21 cellular contexts compared by ENCODE assay signal in genomic region chrX:65712005-65712861, GRCh38. TPM values are rescaled to one million over a fixed set of nuclear protein-coding genes. Genes with fewer than 3 reads are reported as not detected.
A peak's percentile ranks its signal among the peaks of the same experiment; 100 is the strongest.
DNase-seq lines count a peak whose midpoint lies in the region; ATAC-seq, FAIRE-seq and TF ChIP-seq lines count a peak whose summit lies in the region.
"Had no signal": no experiment of that assay in that cellular context is flagged by ENCODE, and none has a peak within 500 bp of the region (broad histone marks: within the 10 kb centered on the region; RNA-seq: fewer than 3 reads in every experiment).

No MANE protein-coding gene starts in this region.

- no peak overlapping the region for H3K27ac ChIP-seq in naive thymus-derived CD4-positive, alpha-beta T cell (ENCODE audit: low read depth, low read length)
- H3K27ac ChIP-seq in A673 (ENCODE audit: low read depth, low read length, poor library complexity, severe bottlenecking) (no peak overlapping the region), OCI-LY7 (ENCODE audit: low read depth, low read length, poor library complexity, severe bottlenecking) (no peak overlapping the region)
- H3K27ac ChIP-seq: brain microvascular endothelial cell, C4-2B, epithelial cell of prostate, foreskin keratinocyte, psoas muscle had no signal

- H3K27me3 Mint-ChIP-seq in activated CD4-positive, alpha-beta T cell treated with anti-CD3 and anti-CD28 coated beads for 36 hours: no peaks in the 10 kb centered on the region
- no peaks in the 10 kb centered on the region for H3K27me3 Mint-ChIP-seq in naive thymus-derived CD4-positive, alpha-beta T cell

- no peaks in the 10 kb centered on the region for H3K9me3 ChIP-seq in naive thymus-derived CD4-positive, alpha-beta T cell (ENCODE audit: control insufficient read depth in 2 of 3, low read length in 3 of 3)
- no peaks in the 10 kb centered on the region for H3K9me3 ChIP-seq in A673 (ENCODE audit: low read depth, low read length, poor library complexity, severe bottlenecking)
- H3K9me3 ChIP-seq in OCI-LY7 (ENCODE audit: low read length): no peaks in the 10 kb centered on the region
- H3K9me3 ChIP-seq: psoas muscle had no signal

- H3K4me3 Mint-ChIP-seq in activated CD4-positive, alpha-beta T cell treated with anti-CD3 and anti-CD28 coated beads for 36 hours: no peak overlapping the region
- peak overlapping the region in 5 of 10 donors; percentile 4 to 53 (median 29) for H3K4me3 Mint-ChIP-seq in naive thymus-derived CD4-positive, alpha-beta T cell

- peaks cover 37 to 39% of the 10 kb centered on the region in 2 donors for H3K4me1 ChIP-seq in naive thymus-derived CD4-positive, alpha-beta T cell (ENCODE audit: control insufficient read depth in 2 of 2, insufficient read depth in 2 of 2, low read length in 2 of 2)
- H3K4me1 ChIP-seq in A673 (ENCODE audit: insufficient read depth, low read length, poor library complexity, severe bottlenecking) (no peaks in the 10 kb centered on the region), OCI-LY7 (ENCODE audit: insufficient read depth, low read length, poor library complexity, severe bottlenecking) (no peaks in the 10 kb centered on the region)
- H3K4me1 ChIP-seq: foreskin keratinocyte, psoas muscle had no signal

- no peaks in the 10 kb centered on the region for H3K9me3 Mint-ChIP-seq in activated CD4-positive, alpha-beta T cell treated with anti-CD3 and anti-CD28 coated beads for 36 hours (ENCODE audit: low read depth)
- H3K9me3 Mint-ChIP-seq in naive thymus-derived CD4-positive, alpha-beta T cell: peaks cover 0 to 1% (median 0%) of the 10 kb centered on the region in 11 donors

- CTCF ChIA-PET in activated CD4-positive, alpha-beta T cell treated with anti-CD3 and anti-CD28 coated beads for 36 hours (lab: Charles Lee): interaction anchor here (0.6 to 0.7 kb wide), 2 partner anchors 10 to 14 kb away, joined by 3 read pairs; no protein-coding TSS in a partner anchor
- CTCF ChIA-PET in naive thymus-derived CD4-positive, alpha-beta T cell (lab: Charles Lee): no interaction called here
- CTCF ChIA-PET in A673 (lab: Charles Lee) (no interaction called here), OCI-LY7 (lab: Charles Lee; ENCODE audit: unreplicated experiment) (interaction anchor here (1.0 kb wide), 1 partner anchor 25 kb away, joined by 3 read pairs; no protein-coding TSS in a partner anchor)

- no peak overlapping the region for H3K4me3 ChIP-seq in naive thymus-derived CD4-positive, alpha-beta T cell (ENCODE audit: low read length)
- H3K4me3 ChIP-seq in A673 (ENCODE audit: low read depth, low read length, poor library complexity, severe bottlenecking): no peak overlapping the region
- H3K4me3 ChIP-seq in OCI-LY7 (ENCODE audit: low read depth, low read length, poor library complexity, severe bottlenecking): no peak overlapping the region
- H3K4me3 ChIP-seq: psoas muscle had no signal

- H3K4me1 Mint-ChIP-seq in activated CD4-positive, alpha-beta T cell treated with anti-CD3 and anti-CD28 coated beads for 36 hours: peaks cover 65% of the 10 kb centered on the region
- H3K4me1 Mint-ChIP-seq in naive thymus-derived CD4-positive, alpha-beta T cell: peaks cover 31 to 79% (median 68%) of the 10 kb centered on the region in 7 donors

- POLR2A ChIA-PET in activated CD4-positive, alpha-beta T cell treated with anti-CD3 and anti-CD28 coated beads for 36 hours (lab: Charles Lee): interaction anchor here (0.7 kb wide), 1 partner anchor 68 kb away, joined by 5 read pairs; no protein-coding TSS in a partner anchor
- POLR2A ChIA-PET in naive thymus-derived CD4-positive, alpha-beta T cell (lab: Charles Lee): no interaction called here
- POLR2A ChIA-PET in A673 (lab: Charles Lee; ENCODE audit: low non-redundant PET): no interaction called here
- POLR2A ChIA-PET in OCI-LY7 (lab: Charles Lee): interaction anchor here (0.7 to 1.2 kb wide), 3 partner anchors 8 to 45 kb away, joined by 3 to 4 read pairs (median 4); no protein-coding TSS in a partner anchor

- H3K27ac Mint-ChIP-seq in activated CD4-positive, alpha-beta T cell treated with anti-CD3 and anti-CD28 coated beads for 36 hours: peak overlapping the region; percentile 58
- peak overlapping the region in 5 of 9 donors; percentile 34 to 75 (median 60) for H3K27ac Mint-ChIP-seq in naive thymus-derived CD4-positive, alpha-beta T cell

- no peak overlapping the region for H2AFZ ChIP-seq in OCI-LY7 (ENCODE audit: low read length)

- TF ChIP-seq CTCF in A673 (conservative IDR thresholded peaks at IDR 0.05; ENCODE audit: low read depth, low read length) (no peak), OCI-LY7 (conservative IDR thresholded peaks at IDR 0.05; ENCODE audit: low read length) (no peak)

- no TSS peak for BruUV-seq in A673 (replicated peaks; lab: Mats Ljungman, UMichigan)
- BruUV-seq in OCI-LY7 (replicated peaks; lab: Mats Ljungman, UMichigan): no TSS peak

- peaks cover 42% of the 10 kb centered on the region for H3K36me3 Mint-ChIP-seq in activated CD4-positive, alpha-beta T cell treated with anti-CD3 and anti-CD28 coated beads for 36 hours (ENCODE audit: low read depth)
- peaks cover 5 to 26% (median 24%) of the 10 kb centered on the region in 5 donors for H3K36me3 Mint-ChIP-seq in naive thymus-derived CD4-positive, alpha-beta T cell

- no peaks in the 10 kb centered on the region for H4K20me1 ChIP-seq in OCI-LY7 (ENCODE audit: insufficient read depth, low read length)

- no peak for ATAC-seq in activated CD4-positive, alpha-beta T cell treated with anti-CD3 and anti-CD28 coated beads for 36 hours
- ATAC-seq in naive thymus-derived CD4-positive, alpha-beta T cell: no peak
- ATAC-seq: foreskin keratinocyte, PC-3, psoas muscle had no signal

- H3K9me2 ChIP-seq in OCI-LY7 (ENCODE audit: insufficient read depth, low read length): no peaks in the 10 kb centered on the region

- H3K79me2 ChIP-seq in OCI-LY7 (ENCODE audit: insufficient read depth, low read depth, low read length): peaks cover 58% of the 10 kb centered on the region; the same call in 1 of the 2 replicates

- TF ChIP-seq POLR2A in GM12892 (IDR thresholded peaks at IDR 0.05; ENCODE audit: low read depth, low read length): no peak

- no peak overlapping the region for H3K4me2 ChIP-seq in OCI-LY7 (ENCODE audit: low read length)

- H3K36me3 ChIP-seq in naive thymus-derived CD4-positive, alpha-beta T cell (ENCODE audit: control insufficient read depth in 2 of 3, insufficient read depth in 3 of 3, low read length in 3 of 3): peaks cover 0 to 13% (median 2%) of the 10 kb centered on the region in 3 experiments
- H3K36me3 ChIP-seq in A673 (ENCODE audit: insufficient read depth, low read length, poor library complexity, severe bottlenecking) (peaks cover 7% of the 10 kb centered on the region), OCI-LY7 (ENCODE audit: insufficient read depth, low read length) (peaks cover 12% of the 10 kb centered on the region)
- H3K36me3 ChIP-seq: brain microvascular endothelial cell had no signal

- intact Hi-C loops in activated CD4-positive, alpha-beta T cell treated with anti-CD3 and anti-CD28 coated beads for 36 hours (cut with DNase I, micrococcal nuclease): no loop called here
- intact Hi-C loops in naive thymus-derived CD4-positive, alpha-beta T cell (cut with micrococcal nuclease): no loop called here
- intact Hi-C loops in A673 (cut with micrococcal nuclease; ENCODE audit: unreplicated experiment): no loop called here
- intact Hi-C loops in OCI-LY7 (cut with micrococcal nuclease; ENCODE audit: unreplicated experiment): no loop called here

- DNase-seq in activated CD4-positive, alpha-beta T cell treated with anti-CD3 and anti-CD28 coated beads for 36 hours: no peak
- no peak for DNase-seq in activated CD4-positive, alpha-beta T cell treated with anti-CD3 and anti-CD28 coated beads, Interleukin-2, amount 50 U/mL, for 1 hour
- no peak for DNase-seq in GM12892 (ENCODE audit: insufficient read length)
- DNase-seq in amniotic epithelial cell (ENCODE audit: low read depth): peak; percentile 39
- DNase-seq in naive thymus-derived CD4-positive, alpha-beta T cell: no peak
- no peak for DNase-seq in A673 (ENCODE audit: low spot score)
- no peak for DNase-seq in DMS79 treated with DMSO at 0.1 percent for 48 hours (lab: John Stamatoyannopoulos, UW)
- no peak for DNase-seq in OCI-LY7 (ENCODE audit: low spot score)
- DNase-seq: activated CD4-positive, CD25-positive, alpha-beta regulatory T cell treated with anti-CD3 and anti-CD28 coated beads, Interleukin-2, amount 50 U/mL, for 72 hours; brain microvascular endothelial cell; DND-41; foreskin keratinocyte; hippocampal formation; islet precursor cell; mammary epithelial cell; NCI-H187; NCI-H748 treated with DMSO at 0.1 percent for 48 hours; PC-3; psoas muscle had no signal

- no peaks in the 10 kb centered on the region for H3K27me3 ChIP-seq in naive thymus-derived CD4-positive, alpha-beta T cell (ENCODE audit: control insufficient read depth in 2 of 2, insufficient read depth in 2 of 2, low read length in 2 of 2)
- no peaks in the 10 kb centered on the region for H3K27me3 ChIP-seq in A673 (replicated peaks; ENCODE audit: insufficient read depth, low read depth, low read length, poor library complexity)
- H3K27me3 ChIP-seq: brain microvascular endothelial cell, foreskin keratinocyte had no signal

- FAIRE-seq in GM12892 (lab: Jason Lieb, UNC): peak; percentile 27

RNA-seq across cellular contexts. Expression of gene MSN, which starts 44.8 kb away (rescaled TPM):
- total RNA-seq in activated CD4-positive, alpha-beta T cell treated with anti-CD3 and anti-CD28 coated beads for 36 hours: 100 to 1,000 TPM; 476 to 609 TPM
- 227 TPM for polyA plus RNA-seq in GM12892 (2012; ENCODE audit: missing spikeins)
- total RNA-seq in naive thymus-derived CD4-positive, alpha-beta T cell: 100 to 1,000 TPM; 267 to 635 (median 274) TPM
- polyA plus RNA-seq in naive thymus-derived CD4-positive, alpha-beta T cell: 100 to 1,000 TPM; 485 to 550 TPM
- total RNA-seq in A673 (2021) (415 and 468 TPM in 2 replicates), OCI-LY7 (2022) (143 and 145 TPM in 2 replicates)
- total RNA-seq in OCI-LY7 (2014; rRNA removed; shearing (Covaris generic)): 95.1 and 95.8 TPM in 2 replicates

Comparison
In these comparisons a context has a peak if more than half of its experiments do, and no peak if none do; other contexts are left out.
1. CTCF ChIA-PET loops: an anchor here in activated CD4-positive, alpha-beta T cell treated with anti-CD3 and anti-CD28 coated beads for 36 hours (0.6 to 0.7 kb wide) and OCI-LY7 (1.0 kb wide); none called in naive thymus-derived CD4-positive, alpha-beta T cell and A673.
2. POLR2A ChIA-PET loops: an anchor here in activated CD4-positive, alpha-beta T cell treated with anti-CD3 and anti-CD28 coated beads for 36 hours (0.7 kb wide) and OCI-LY7 (0.7 to 1.2 kb wide); none called in naive thymus-derived CD4-positive, alpha-beta T cell and A673.